ENCODE assay signal across 1 cellular context in the genomic region with DNA sequence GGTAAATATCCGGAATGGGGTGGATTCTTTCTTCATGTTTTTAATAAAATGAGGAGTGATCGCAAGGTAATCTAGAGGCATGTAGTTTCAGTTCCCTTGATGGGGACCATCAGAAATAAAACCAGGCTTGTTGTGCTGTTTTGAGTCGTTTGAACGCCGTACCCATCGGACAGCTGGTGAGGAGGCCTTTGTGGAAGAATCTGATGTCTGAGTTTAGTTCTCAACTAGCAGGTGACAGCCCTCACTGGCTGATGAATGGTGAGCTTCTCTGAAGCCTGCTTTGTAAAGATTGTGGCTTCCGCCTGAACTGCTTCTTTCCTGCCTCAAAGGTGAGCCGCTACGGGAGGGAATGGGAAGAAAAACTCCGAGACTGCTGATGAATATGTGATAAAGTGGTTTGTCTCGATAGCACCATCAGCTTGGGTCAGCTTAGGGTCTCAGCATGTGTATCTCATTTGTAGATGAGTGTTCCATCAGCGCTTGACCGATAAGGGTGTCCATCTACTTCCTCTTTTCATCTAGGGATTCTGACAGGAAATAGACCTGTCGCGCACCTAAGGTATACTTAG.
A peak's percentile ranks its signal among the peaks of the same experiment; 100 is the strongest.
TF ChIP-seq lines count a peak whose summit lies in the region.

No MANE protein-coding gene starts in this region.

TF ChIP-seq in HepG2, 621 proteins besides CTCF, POLR2A, EP300 and RAD21 (continued from another document):
- no peak for TF ChIP-seq PTBP1 (IDR thresholded peaks at IDR 0.05; ENCODE audit: low read depth, low read length, poor library complexity, severe bottlenecking)
- TF ChIP-seq, protein P1, sequence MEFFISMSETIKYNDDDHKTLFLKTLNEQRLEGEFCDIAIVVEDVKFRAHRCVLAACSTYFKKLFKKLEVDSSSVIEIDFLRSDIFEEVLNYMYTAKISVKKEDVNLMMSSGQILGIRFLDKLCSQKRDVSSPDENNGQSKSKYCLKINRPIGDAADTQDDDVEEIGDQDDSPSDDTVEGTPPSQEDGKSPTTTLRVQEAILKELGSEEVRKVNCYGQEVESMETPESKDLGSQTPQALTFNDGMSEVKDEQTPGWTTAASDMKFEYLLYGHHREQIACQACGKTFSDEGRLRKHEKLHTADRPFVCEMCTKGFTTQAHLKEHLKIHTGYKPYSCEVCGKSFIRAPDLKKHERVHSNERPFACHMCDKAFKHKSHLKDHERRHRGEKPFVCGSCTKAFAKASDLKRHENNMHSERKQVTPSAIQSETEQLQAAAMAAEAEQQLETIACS (CRISPR knock-in tag; IDR thresholded peaks at IDR 0.05) = 0 out of 2 replicates have a peak, but pooled peaks have one; percentile 22
- no peak for TF ChIP-seq ZNF776 (CRISPR knock-in tag; IDR thresholded peaks at IDR 0.05)
- no peak for TF ChIP-seq CCDC6 (CRISPR knock-in tag; IDR thresholded peaks at IDR 0.05)
- TF ChIP-seq EEA1 (CRISPR knock-in tag; IDR thresholded peaks at IDR 0.05; ENCODE audit: borderline replicate concordance) = no peak
- TF ChIP-seq ELF1 (CRISPR knock-in tag; IDR thresholded peaks at IDR 0.05) = peak; percentile 33; the same call in 1 of the 2 replicates
- no peak for TF ChIP-seq FOXA1 (IDR thresholded peaks at IDR 0.05)
- no peak for TF ChIP-seq FOXA1 (CRISPR knock-in tag; IDR thresholded peaks at IDR 0.05)
- peak; percentile 20; the same call in 1 of the 2 replicates for TF ChIP-seq ZFP37 (CRISPR knock-in tag; IDR thresholded peaks at IDR 0.05; ENCODE audit: borderline replicate concordance)
- no peak for TF ChIP-seq JUND (CRISPR knock-in tag; IDR thresholded peaks at IDR 0.05)
- peak; percentile 17 for TF ChIP-seq JARID2 (CRISPR knock-in tag; IDR thresholded peaks at IDR 0.05; ENCODE audit: insufficient replicate concordance)
- no peak for TF ChIP-seq ZNF619 (CRISPR knock-in tag; IDR thresholded peaks at IDR 0.05)
